3 cellular contexts compared by ENCODE assay signal in genomic region chr2:131473266-131473665, GRCh38. TPM values are rescaled to one million over a fixed set of nuclear protein-coding genes. Genes with fewer than 3 reads are reported as not detected.
"Had no signal": no experiment of that assay in that cellular context is flagged by ENCODE, and none has a peak within 500 bp of the region (broad histone marks: within the 10 kb centered on the region; RNA-seq: fewer than 3 reads in every experiment).

No MANE protein-coding gene starts in this region.

RNA-seq across cellular contexts. Expression of gene TUBA3D, which starts 2.7 kb away (rescaled TPM):
- total RNA-seq: M059J, MCF 10A, NCI-H460 had no signal
